ENCODE assay signal across 19 cellular contexts in genomic region chr11:2828585-2829330, GRCh38.
"Had no signal": no experiment of that assay in that cellular context is flagged by ENCODE, and none has a peak within 500 bp of the region (broad histone marks: within the 10 kb centered on the region; RNA-seq: fewer than 3 reads in every experiment).

No MANE protein-coding gene starts in this region.

- ATAC-seq: activated CD8-positive, alpha-beta T cell treated with anti-CD3 and anti-CD28 coated beads for 36 hours; activated naive CD4-positive, alpha-beta T cell treated with anti-CD3 and anti-CD28 coated beads, Interleukin-2, amount 50 U/mL, for 72 hours; activated T-cell treated with anti-CD3 and anti-CD28 coated beads, Interleukin-2, amount 50 U/mL, for 4 hours; left colon; stimulated activated naive B cell treated with anti-CD40 and anti-IgM and Interleukin-4, amounts not matched to agents 10 μg/mL and 1 μg/mL and 100 μg/mL, for 72 hours had no signal

- H3K9ac ChIP-seq: SK-N-SH had no signal

- H3K36me3 ChIP-seq: colonic mucosa, ovary, tibial artery had no signal

- H3K4me3 ChIP-seq: colonic mucosa, ovary, tibial artery had no signal

- FAIRE-seq: endothelial cell of umbilical vein had no signal

- H3K4me1 ChIP-seq: colonic mucosa had no signal

- H3K27ac ChIP-seq: colonic mucosa, ovary had no signal

- H3K4me3 Mint-ChIP-seq: activated CD8-positive, alpha-beta T cell treated with anti-CD3 and anti-CD28 coated beads for 36 hours; activated T-cell treated with anti-CD3 and anti-CD28 coated beads, Interleukin-2, amount 50 U/mL, for 4 hours; naive B cell; stimulated activated naive B cell treated with anti-CD40 and anti-IgM and Interleukin-4, amounts not matched to agents 10 μg/mL and 1 μg/mL and 100 μg/mL, for 72 hours had no signal

- H3K27ac Mint-ChIP-seq: activated CD8-positive, alpha-beta T cell treated with anti-CD3 and anti-CD28 coated beads for 36 hours; activated naive CD4-positive, alpha-beta T cell treated with anti-CD3 and anti-CD28 coated beads, Interleukin-2, amount 50 U/mL, for 72 hours; naive B cell; stimulated activated naive B cell treated with anti-CD40 and anti-IgM and Interleukin-4, amounts not matched to agents 10 μg/mL and 1 μg/mL and 100 μg/mL, for 72 hours had no signal

- DNase-seq: activated CD4-positive, alpha-beta T cell treated with anti-CD3 and anti-CD28 coated beads for 48 hours; activated CD8-positive, alpha-beta T cell treated with anti-CD3 and anti-CD28 coated beads for 36 hours; activated effector memory CD4-positive, alpha-beta T cell treated with Interleukin-2 at 50 U/mL for 16 hours; activated T-cell treated with anti-CD3 and anti-CD28 coated beads, Interleukin-2, amount 50 U/mL, for 4 hours; caudate nucleus; colonic mucosa; effector CD4-positive, alpha-beta T cell; foreskin fibroblast; left colon; mammary epithelial cell; naive B cell; SK-N-SH; stimulated activated CD4-positive, alpha-beta T cell treated with anti-CD3 and anti-CD28 coated beads, Interleukin-15, amount 100 ng/mL, for 24 hours; stimulated activated CD4-positive, alpha-beta T cell treated with anti-CD3 and anti-CD28 coated beads, Interleukin-4, amount 100 ng/mL, for 1 hour; stimulated activated naive B cell treated with anti-CD40 and anti-IgM and Interleukin-4, amounts not matched to agents 10 μg/mL and 1 μg/mL and 100 μg/mL, for 72 hours; tibial artery had no signal

- H3K27me3 ChIP-seq: colonic mucosa, ovary, tibial artery had no signal

- H3K27me3 Mint-ChIP-seq: activated CD8-positive, alpha-beta T cell treated with anti-CD3 and anti-CD28 coated beads for 36 hours had no signal

- H3K9me3 ChIP-seq: colonic mucosa, ovary had no signal

- H3K4me2 ChIP-seq: SK-N-SH had no signal
